Comparison of ENCODE assay signal across 8 cellular contexts in genomic region chr20:47358052-47358671, GRCh38. TPM values are rescaled to one million over a fixed set of nuclear protein-coding genes. Genes with fewer than 3 reads are reported as not detected.
DNase-seq lines count a peak whose midpoint lies in the region; ATAC-seq and TF ChIP-seq lines count a peak whose summit lies in the region.

No MANE protein-coding gene starts in this region.

- no peak overlapping the region for H3K23ac ChIP-seq in trophoblast cell (ENCODE audit: low read length)

- peak overlapping the region; percentile 98 for H4K12ac ChIP-seq in trophoblast cell (ENCODE audit: low read depth, low read length)

- H3K4ac ChIP-seq in trophoblast cell (ENCODE audit: low read depth, low read length): peak overlapping the region; percentile 85

- H3K27me3 ChIP-seq in DND-41 (ENCODE audit: insufficient read depth, low read length, poor library complexity) (no peaks in the 10 kb centered on the region), Panc1 (ENCODE audit: control insufficient read depth, insufficient read depth, low read length) (no peaks in the 10 kb centered on the region), esophagus muscularis mucosa (no peaks in the 10 kb centered on the region), trophoblast cell (ENCODE audit: insufficient read depth, low read length) (no peaks in the 10 kb centered on the region)

- CTCF ChIA-PET in Panc1 (lab: Charles Lee): interaction anchor here (0.7 to 1.3 kb wide), 2 partner anchors 26 to 29 kb away, joined by 3 to 4 read pairs; no protein-coding TSS in a partner anchor

- peak overlapping the region; percentile 95 for H2BK12ac ChIP-seq in trophoblast cell (ENCODE audit: low read length)

- no peak for TF ChIP-seq EP300 in esophagus muscularis mucosa (IDR thresholded peaks at IDR 0.05)

- BruUV-seq in Panc1 (replicated peaks; lab: Mats Ljungman, UMichigan): no TSS peak

- ATAC-seq in DND-41 (ENCODE audit: insufficient read depth, low read depth): no peak
- no peak for ATAC-seq in Panc1
- no peak for ATAC-seq in GM18870 (IDR thresholded peaks at IDR 0.05; ENCODE audit: unreplicated experiment)
- ATAC-seq in HG03469 (IDR thresholded peaks at IDR 0.05; ENCODE audit: unreplicated experiment): no peak

- H3K27ac ChIP-seq in DND-41 (ENCODE audit: low read length) (peak overlapping the region; percentile 98), Panc1 (ENCODE audit: low read length) (peak overlapping the region; percentile 100), esophagus muscularis mucosa (replicated peaks in 1 of 4) (peak overlapping the region; percentile 97 to 100 (median 98)), trophoblast cell (ENCODE audit: low read depth, low read length) (peak overlapping the region; percentile 100)

- no peak for TF ChIP-seq POLR2A in esophagus muscularis mucosa (IDR thresholded peaks at IDR 0.05; ENCODE audit: low read depth)

- H3K79me2 ChIP-seq in DND-41 (ENCODE audit: insufficient read depth, low read length) (peaks cover 41% of the 10 kb centered on the region), trophoblast cell (ENCODE audit: control insufficient read depth, insufficient read depth, low read length, poor library complexity) (peaks cover 35% of the 10 kb centered on the region)

- no peaks in the 10 kb centered on the region for H3K9me3 ChIP-seq in DND-41 (ENCODE audit: insufficient read depth, low read length, severe bottlenecking)
- no peaks in the 10 kb centered on the region for H3K9me3 ChIP-seq in Panc1 (ENCODE audit: control insufficient read depth, insufficient read depth, low read depth, low read length)
- no peaks in the 10 kb centered on the region for H3K9me3 ChIP-seq in esophagus muscularis mucosa
- H3K9me3 ChIP-seq in trophoblast cell (ENCODE audit: insufficient read depth, low read depth, low read length): no peaks in the 10 kb centered on the region

- H2BK5ac ChIP-seq in trophoblast cell (ENCODE audit: low read depth, low read length, poor library complexity): peak overlapping the region; percentile 85

- DNase-seq in DND-41 (no peak), Panc1 (ENCODE audit: low read depth, low spot score) (no peak), esophagus muscularis mucosa (ENCODE audit: extremely low spot score) (no peak), trophoblast cell (no peak), RPMI8226 (no peak), NCI-H1105 (lab: John Stamatoyannopoulos, UW) (no peak)

- 19% methylated on average over 14 of the region's 14 CpGs for WGBS in esophagus muscularis mucosa
- no CpG with 5 or more reads among the region's 14 CpGs for WGBS in trophoblast cell (ENCODE audit: extremely low coverage, insufficient coverage, insufficient read length)

- peak overlapping the region; percentile 95 for H2BK120ac ChIP-seq in trophoblast cell (ENCODE audit: insufficient read depth, low read length, poor library complexity)

- H2AFZ ChIP-seq in DND-41 (ENCODE audit: low read depth, low read length) (peak overlapping the region; percentile 88), trophoblast cell (ENCODE audit: insufficient read depth, low read length, poor library complexity) (peak overlapping the region; percentile 83)

- H3K36me3 ChIP-seq in DND-41 (ENCODE audit: insufficient read depth, low read length): no peaks in the 10 kb centered on the region; the same call in 1 of the 2 replicates
- no peaks in the 10 kb centered on the region for H3K36me3 ChIP-seq in Panc1 (ENCODE audit: control insufficient read depth, insufficient read depth, low read length)
- no peaks in the 10 kb centered on the region for H3K36me3 ChIP-seq in esophagus muscularis mucosa
- no peaks in the 10 kb centered on the region for H3K36me3 ChIP-seq in trophoblast cell (ENCODE audit: control insufficient read depth in 1 of 2, insufficient read depth in 2 of 2, low read length in 2 of 2)

- H3K18ac ChIP-seq in trophoblast cell (ENCODE audit: low read length): peak overlapping the region; percentile 95

- TF ChIP-seq CTCF in DND-41 (IDR thresholded peaks at IDR 0.05; ENCODE audit: borderline replicate concordance, extremely low read depth, low read length, poor library complexity, severe bottlenecking): no peak
- no peak for TF ChIP-seq CTCF in Panc1 (IDR thresholded peaks at IDR 0.05)
- TF ChIP-seq CTCF in esophagus muscularis mucosa (IDR thresholded peaks at IDR 0.05): no peak

- peak overlapping the region; percentile 89 for H3K14ac ChIP-seq in trophoblast cell (ENCODE audit: low read length)

- peak overlapping the region; percentile 81 for H2AK5ac ChIP-seq in trophoblast cell (ENCODE audit: low read length)

- H3K9ac ChIP-seq in DND-41 (ENCODE audit: low read depth, low read length): peak overlapping the region; percentile 88; the same call in 1 of the 2 replicates
- peak overlapping the region; percentile 81 for H3K9ac ChIP-seq in trophoblast cell (ENCODE audit: low read length)

- H3K4me2 ChIP-seq in DND-41 (ENCODE audit: insufficient read depth, low read length) (no peak overlapping the region), trophoblast cell (ENCODE audit: low read length) (peak overlapping the region; percentile 58)

- in situ Hi-C loops in Panc1 (cut with HindIII; ENCODE audit: low pct_unique_long_range_greater_than_20kb, low sequenced_read_pairs): no loop called here

- peaks cover 75% of the 10 kb centered on the region for H3K79me1 ChIP-seq in trophoblast cell (ENCODE audit: low read length)

- H3K4me3 ChIP-seq in DND-41 (ENCODE audit: low read depth in 1 of 2, low read length in 2 of 2) (no peak overlapping the region), Panc1 (ENCODE audit: low read depth in 2 of 2, low read length in 2 of 2) (no peak overlapping the region), esophagus muscularis mucosa (peak overlapping the region; percentile 32 to 45 (median 38)), trophoblast cell (ENCODE audit: low read depth, low read length) (no peak overlapping the region)

- intact Hi-C loops in Panc1 (cut with micrococcal nuclease; ENCODE audit: unreplicated experiment) (no loop called here), esophagus muscularis mucosa (cut with DNase I) (no loop called here)

- POLR2A ChIA-PET in Panc1 (lab: Charles Lee): interaction anchor here (0.7 to 1.8 kb wide), 5 partner anchors 10 to 192 kb away, joined by 3 to 9 read pairs (median 4); no protein-coding TSS in a partner anchor

- H4K91ac ChIP-seq in trophoblast cell (ENCODE audit: low read depth, low read length): peak overlapping the region; percentile 100

- no peaks in the 10 kb centered on the region for H4K20me1 ChIP-seq in DND-41 (ENCODE audit: insufficient read depth, low read length)

- H4K8ac ChIP-seq in trophoblast cell (ENCODE audit: low read depth, low read length): peak overlapping the region; percentile 95

- H3K4me1 ChIP-seq in DND-41 (ENCODE audit: insufficient read depth, low read length) (peaks cover 45% of the 10 kb centered on the region), Panc1 (ENCODE audit: control insufficient read depth, insufficient read depth, low read length) (peaks cover 97% of the 10 kb centered on the region), esophagus muscularis mucosa (peaks cover 91 to 98% (median 93%) of the 10 kb centered on the region in 4 donors), trophoblast cell (ENCODE audit: control insufficient read depth in 1 of 2, insufficient read depth in 2 of 2, low read length in 2 of 2) (peaks cover 40 to 60% of the 10 kb centered on the region in 2 experiments)

RNA-seq across cellular contexts. Expression of gene ZMYND8, which starts 1.7 kb away (rescaled TPM):
- total RNA-seq in Panc1 (2021; ENCODE audit: unreplicated experiment) (50.7 TPM), esophagus muscularis mucosa (10 to 100 TPM; 44.6 to 78.6 (median 65.8) TPM)
- polyA plus RNA-seq in Panc1 (2012; ENCODE audit: insufficient read length): 26.6 TPM
- 44.5 and 45.1 TPM in 2 replicates for polyA plus RNA-seq in trophoblast cell (2013)

Comparison
In these comparisons a context has a peak if more than half of its experiments do, and no peak if none do; other contexts are left out.
1. H3K4me3 ChIP-seq: peak in esophagus muscularis mucosa (4 of 4); none in DND-41 (0 of 2), Panc1 (0 of 2) and trophoblast cell (single experiment).
2. Peak in every context shown above with its lines, with median percentiles within 50 percentile points of each other: H3K27ac ChIP-seq.